Comparison of ENCODE assay signal across 21 cellular contexts in genomic region chr7:102326156-102326914, GRCh38. TPM values are rescaled to one million over a fixed set of nuclear protein-coding genes. Genes with fewer than 3 reads are reported as not detected.
DNase-seq lines count a peak whose midpoint lies in the region; ATAC-seq and TF ChIP-seq lines count a peak whose summit lies in the region.
"Had no signal": no experiment of that assay in that cellular context is flagged by ENCODE, and none has a peak within 500 bp of the region (broad histone marks: within the 10 kb centered on the region; RNA-seq: fewer than 3 reads in every experiment).

No MANE protein-coding gene starts in this region.

- no peak overlapping the region for H3K27ac ChIP-seq in SK-N-MC
- H3K27ac ChIP-seq: SJSA1 had no signal

- H3K9me3 Mint-ChIP-seq in osteocyte (ENCODE audit: unreplicated experiment) = no peaks in the 10 kb centered on the region
- H3K9me3 Mint-ChIP-seq: CD4-positive, alpha-beta T cell; GM23338 had no signal

- H3K36me3 Mint-ChIP-seq in osteocyte (ENCODE audit: unreplicated experiment) = no peaks in the 10 kb centered on the region

- no peak for ATAC-seq in GM21360 (IDR thresholded peaks at IDR 0.05; ENCODE audit: unreplicated experiment)
- ATAC-seq: GM23338, K562 had no signal

- H3K27ac Mint-ChIP-seq in osteocyte (ENCODE audit: unreplicated experiment) = no peak overlapping the region
- H3K27ac Mint-ChIP-seq: CD4-positive, alpha-beta T cell; GM23338 had no signal

- peaks cover 10% of the 10 kb centered on the region for H3K4me1 Mint-ChIP-seq in osteocyte (ENCODE audit: unreplicated experiment)

- in situ Hi-C loops in HAP-1 (cut with MboI; ENCODE audit: low sequenced_read_pairs) = no loop called here

- no peak for TF ChIP-seq CTCF in osteocyte (IDR thresholded peaks at IDR 0.05)

- no peak overlapping the region for H3K9ac ChIP-seq in SK-N-MC (ENCODE audit: insufficient read length)

- no peaks in the 10 kb centered on the region for H3K27me3 ChIP-seq in HAP-1 (ENCODE audit: low read depth)
- H3K27me3 ChIP-seq: SJSA1 had no signal

- no peaks in the 10 kb centered on the region for H3K36me3 ChIP-seq in HAP-1 (replicated peaks)
- H3K36me3 ChIP-seq in SK-N-MC (ENCODE audit: insufficient read depth, low read length) = no peaks in the 10 kb centered on the region

- peaks cover 8% of the 10 kb centered on the region for H3K4me1 ChIP-seq in HAP-1

- H3K4me3 ChIP-seq in HAP-1 = no peak overlapping the region
- H3K4me3 ChIP-seq in SK-N-MC = no peak overlapping the region
- H3K4me3 ChIP-seq: GM23338, K562, SJSA1 had no signal

- H3K27me3 Mint-ChIP-seq in osteocyte (ENCODE audit: unreplicated experiment) = peaks cover 34% of the 10 kb centered on the region

- H3K9me3 ChIP-seq in HAP-1 (no peaks in the 10 kb centered on the region), SK-N-MC (ENCODE audit: low read depth, low read length) (no peaks in the 10 kb centered on the region)
- H3K9me3 ChIP-seq: Caco-2, SJSA1 had no signal

- no peak overlapping the region for H3K4me3 Mint-ChIP-seq in osteocyte (ENCODE audit: unreplicated experiment)
- H3K4me3 Mint-ChIP-seq: CD4-positive, alpha-beta T cell; GM23338 had no signal

- DNase-seq in D341Med (ENCODE audit: low spot score) (peak; percentile 37), HAP-1 (ENCODE audit: low spot score in 2 of 2) (peak; percentile 53 to 71), SK-N-MC (ENCODE audit: low read depth, low spot score) (peak; percentile 18), osteocyte (ENCODE audit: extremely low spot score, unreplicated experiment) (peak; percentile 19), SHP77 treated with DMSO at 0.1 percent for 48 hours (lab: John Stamatoyannopoulos, UW) (no peak), NK-92 (lab: John Stamatoyannopoulos, UW; ENCODE audit: unreplicated experiment) (no peak)
- DNase-seq: Caco-2; CD4-positive, alpha-beta T cell; DMS53; NCI-H1105 treated with DMSO at 0.1 percent for 48 hours; NCI-H1694 treated with DMSO at 0.1 percent for 48 hours; NCI-H2107; NCI-H2227 treated with DMSO at 0.1 percent for 48 hours; NCI-H510A treated with DMSO at 0.1 percent for 48 hours; NCI-H774; SW 1271 had no signal

RNA-seq across cellular contexts. Expression of gene SPDYE6, which starts 29.9 kb away (rescaled TPM):
- not detected in 2 replicates for total RNA-seq in osteocyte
- total RNA-seq: A172; Caco-2; CD4-positive, alpha-beta T cell; GM23338; K562; SJSA1 had no signal

RNA-seq across cellular contexts. Expression of gene SH2B2, which starts 39.7 kb away (rescaled TPM):
- 8.3 and 8.9 TPM in 2 replicates for total RNA-seq in osteocyte

Comparison
In these comparisons a context has a peak if more than half of its experiments do, and no peak if none do; other contexts are left out.
1. DNase-seq: peak in D341Med (single experiment), HAP-1 (2 of 2), SK-N-MC (single experiment) and osteocyte (single experiment); none in SHP77 treated with DMSO at 0.1 percent for 48 hours (single experiment) and NK-92 (single experiment).